In genomic region chr14:68979021-68979721, GRCh38 we compare ENCODE assay signal across 9 cellular contexts. TPM values are rescaled to one million over a fixed set of nuclear protein-coding genes. Genes with fewer than 3 reads are reported as not detected.
DNase-seq lines count a peak whose midpoint lies in the region; ATAC-seq, FAIRE-seq and TF ChIP-seq lines count a peak whose summit lies in the region.
"Had no signal": no experiment of that assay in that cellular context is flagged by ENCODE, and none has a peak within 500 bp of the region (broad histone marks: within the 10 kb centered on the region; RNA-seq: fewer than 3 reads in every experiment).

ACTN1 (minus strand) TSS chr14:68979302; CDS start chr14:68979056, 246 bp downstream.

- ATAC-seq in CD8-positive, alpha-beta T cell = peak; percentile 52
- peak; percentile 56 for ATAC-seq in HG02759 (IDR thresholded peaks at IDR 0.05; ENCODE audit: unreplicated experiment)

- no peaks in the 10 kb centered on the region for H3K27me3 ChIP-seq in CD8-positive, alpha-beta T cell (ENCODE audit: insufficient read depth, low read length)
- no peaks in the 10 kb centered on the region for H3K27me3 ChIP-seq in small intestine (ENCODE audit: control insufficient read depth in 2 of 2, insufficient read depth in 2 of 2, low read length in 2 of 2)

- peak within 1 kb of the TSS; percentile 70 for H3K27ac ChIP-seq in CD8-positive, alpha-beta T cell (ENCODE audit: low read depth, low read length)
- H3K27ac ChIP-seq in small intestine (ENCODE audit: low read depth in 1 of 2, low read length in 1 of 2) = peak within 1 kb of the TSS; percentile 70 to 86

- no peaks in the 10 kb centered on the region for H3K9me3 ChIP-seq in CD8-positive, alpha-beta T cell (ENCODE audit: low read length)
- no peaks in the 10 kb centered on the region for H3K9me3 ChIP-seq in small intestine (ENCODE audit: control insufficient read depth, low read depth)

- H3K4me1 ChIP-seq in CD8-positive, alpha-beta T cell (ENCODE audit: insufficient read depth, low read length) = peaks cover 45% of the 10 kb centered on the region
- H3K4me1 ChIP-seq in small intestine (ENCODE audit: control insufficient read depth in 2 of 2, insufficient read depth in 1 of 2, low read depth in 1 of 2, low read length in 1 of 2) = peaks cover 0 to 8% of the 10 kb centered on the region in 2 donors

- intact Hi-C loops in CD8-positive, alpha-beta T cell (cut with DNase I, micrococcal nuclease) = loop anchor here (2.0 to 5.0 kb wide), 4 partner anchors 30 to 173 kb away; partner anchors contain the start of gene DCAF5 (in 1 of the 2)

- peak within 1 kb of the TSS; percentile 94 for H3K4me3 Mint-ChIP-seq in CD8-positive, alpha-beta T cell

- H3K27me3 Mint-ChIP-seq in CD8-positive, alpha-beta T cell (ENCODE audit: low read depth) = no peaks in the 10 kb centered on the region

- DNase-seq in CD8-positive, alpha-beta T cell = peak; percentile 22 to 78 (median 55)
- DNase-seq in NCI-H446 (lab: John Stamatoyannopoulos, UW) = peak; percentile 93 to 97
- peak; percentile 58 to 66 for DNase-seq in activated CD4-positive, alpha-beta T cell treated with anti-CD3 and anti-CD28 coated beads for 24 hours (ENCODE audit: low read depth in 2 of 2)
- peak; percentile 22 to 48 for DNase-seq in cerebellar nuclear complex (lab: John Stamatoyannopoulos, UW)
- DNase-seq in inferior parietal cortex (ENCODE audit: extremely low spot score) = peak; percentile 80
- DNase-seq in small intestine = peak; percentile 82
- DNase-seq in NK-92 (lab: John Stamatoyannopoulos, UW; ENCODE audit: unreplicated experiment) = no peak

- WGBS in small intestine, 3 donors = 0 to 1% (median 1%) methylated on average over 52 to 68 of the region's 68 CpGs

- H3K36me3 Mint-ChIP-seq in CD8-positive, alpha-beta T cell = peaks cover 28% of the 10 kb centered on the region

- peak within 1 kb of the TSS; percentile 93 for H3K27ac Mint-ChIP-seq in CD8-positive, alpha-beta T cell

- FAIRE-seq in small intestine (lab: Jason Lieb, UNC) = no peak
- FAIRE-seq: TTC549 had no signal

- CTCF ChIA-PET in CD8-positive, alpha-beta T cell (lab: Charles Lee) = interaction anchor here (1.2 to 1.8 kb wide), 3 partner anchors 31 to 67 kb away, joined by 4 to 7 read pairs (median 6); no protein-coding TSS in a partner anchor

- H3K9me3 Mint-ChIP-seq in CD8-positive, alpha-beta T cell = no peaks in the 10 kb centered on the region

- peak within 1 kb of the TSS; percentile 86 for H3K4me3 ChIP-seq in CD8-positive, alpha-beta T cell (ENCODE audit: low read depth, low read length)
- H3K4me3 ChIP-seq in small intestine (ENCODE audit: low read depth in 1 of 2, low read length in 2 of 2) = peak within 1 kb of the TSS; percentile 72 to 91

- peaks cover 58% of the 10 kb centered on the region for H3K4me1 Mint-ChIP-seq in CD8-positive, alpha-beta T cell (ENCODE audit: low read depth)

- no peak for TF ChIP-seq CTCF in CD8-positive, alpha-beta T cell (IDR thresholded peaks at IDR 0.05)

- peaks cover 7% of the 10 kb centered on the region for H3K36me3 ChIP-seq in CD8-positive, alpha-beta T cell (ENCODE audit: insufficient read depth, low read length)
- no peaks in the 10 kb centered on the region for H3K36me3 ChIP-seq in small intestine (ENCODE audit: control insufficient read depth in 2 of 2, insufficient read depth in 2 of 2, low read length in 2 of 2)

- POLR2A ChIA-PET in CD8-positive, alpha-beta T cell (lab: Charles Lee) = interaction anchor here (1.0 to 2.6 kb wide), 10 partner anchors 10 to 71 kb away, joined by 3 to 21 read pairs (median 4); no protein-coding TSS in a partner anchor

RNA-seq across cellular contexts. Expression of gene ACTN1, which starts in this region (rescaled TPM):
- 100 to 1,000 TPM; 153 to 161 TPM for total RNA-seq in CD8-positive, alpha-beta T cell
- polyA plus RNA-seq in small intestine = 10 to 100 TPM in 2 of 3 donors, 1 to 10 TPM in 1; 6.7 to 55.9 (median 10.3) TPM
